Comparison of ENCODE assay signal across 13 cellular contexts in the genomic region with DNA sequence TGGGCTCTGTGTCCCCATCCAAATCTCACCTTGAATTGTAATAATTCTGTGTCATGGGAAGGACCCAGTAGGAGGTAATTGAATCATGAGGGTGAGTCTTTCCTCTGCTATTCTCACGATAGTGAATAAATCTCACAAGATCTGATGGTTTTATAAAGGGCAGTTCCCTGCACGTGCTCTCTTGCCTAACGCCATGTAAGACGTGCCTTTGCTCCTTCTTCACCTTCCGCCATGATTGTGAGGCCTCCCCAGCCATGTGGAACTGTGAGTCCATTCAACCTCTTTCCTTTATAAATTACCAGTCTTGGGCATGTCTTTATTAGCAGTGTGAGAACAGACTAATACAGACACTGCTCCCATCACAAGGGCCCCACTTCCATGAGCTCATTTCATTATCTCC. TPM values are rescaled to one million over a fixed set of nuclear protein-coding genes. Genes with fewer than 3 reads are reported as not detected.
"Had no signal": no experiment of that assay in that cellular context is flagged by ENCODE, and none has a peak within 500 bp of the region (broad histone marks: within the 10 kb centered on the region; RNA-seq: fewer than 3 reads in every experiment).

No MANE protein-coding gene starts in this region.

RNA-seq across cellular contexts. Expression of a gene that starts 3.2 kb away (rescaled TPM):
- total RNA-seq: stomach, subcutaneous adipose tissue, suprapubic skin, testis, thoracic aorta, thyroid gland, tibial nerve, transverse colon, upper lobe of right lung, ureter, uterus, vagina had no signal
- polyA plus RNA-seq: stomach, urinary bladder had no signal
